In genomic region chr9:739362-739761, GRCh38 we compare ENCODE assay signal across 19 cellular contexts.
A peak's percentile ranks its signal among the peaks of the same experiment; 100 is the strongest.
DNase-seq lines count a peak whose midpoint lies in the region; ATAC-seq and TF ChIP-seq lines count a peak whose summit lies in the region.
"Had no signal": no experiment of that assay in that cellular context is flagged by ENCODE, and none has a peak within 500 bp of the region (broad histone marks: within the 10 kb centered on the region; RNA-seq: fewer than 3 reads in every experiment).

No MANE protein-coding gene starts in this region.

- no peak for DNase-seq in left ventricle myocardium superior
- DNase-seq in cardiac septum (ENCODE audit: low spot score): no peak
- no peak for DNase-seq in right atrium auricular region (ENCODE audit: low spot score)
- no peak for DNase-seq in gastrocnemius medialis
- no peak for DNase-seq in brain microvascular endothelial cell
- DNase-seq in activated effector memory CD4-positive, alpha-beta T cell treated with anti-CD3 and anti-CD28 coated beads, Interleukin-2, amount 50 U/mL, for 16 hours: no peak
- DNase-seq in iPS-NIHi11 (ENCODE audit: low spot score): no peak
- DNase-seq: activated CD4-positive, alpha-beta T cell treated with anti-CD3 and anti-CD28 coated beads, Interleukin-2, amount 50 U/mL, for 4 hours; activated naive CD4-positive, alpha-beta T cell treated with anti-CD3 and anti-CD28 coated beads for 36 hours; GDM1; NCI-H2029 treated with DMSO at 0.1 percent for 48 hours; NCI-H510A; stimulated activated CD4-positive, alpha-beta T cell treated with anti-CD3 and anti-CD28 coated beads, Interleukin-2, amount 100 ng/mL, for 48 hours had no signal

- no peak for TF ChIP-seq POLR2A in gastrocnemius medialis (IDR thresholded peaks at IDR 0.05)

- peak overlapping the region; percentile 80 to 95 for H3K27ac ChIP-seq in right atrium auricular region
- peak overlapping the region; percentile 85 to 91 (median 86) for H3K27ac ChIP-seq in gastrocnemius medialis
- no peak overlapping the region for H3K27ac ChIP-seq in brain microvascular endothelial cell
- H3K27ac ChIP-seq: C4-2B, KMS-11, VCaP had no signal

- intact Hi-C loops in left ventricle myocardium superior (cut with micrococcal nuclease) (no loop called here), cardiac septum (cut with DNase I) (loop anchor here (5.0 kb wide), 1 partner anchor 42 kb away; no protein-coding TSS in a partner anchor), gastrocnemius medialis (cut with DNase I; ENCODE audit: low total_unique reads) (no loop called here)

- H3K36me3 ChIP-seq in right atrium auricular region: peaks cover 85% of the 10 kb centered on the region
- peaks cover 0 to 33% of the 10 kb centered on the region in 2 donors for H3K36me3 ChIP-seq in gastrocnemius medialis
- H3K36me3 ChIP-seq in brain microvascular endothelial cell (replicated peaks): peaks cover 22% of the 10 kb centered on the region

- in situ Hi-C loops in gastrocnemius medialis (cut with MboI; ENCODE audit: low sequenced_read_pairs in 4 of 4) (no loop called here), brain microvascular endothelial cell (cut with HindIII; ENCODE audit: low pct_ligation_motif_present, low sequenced_read_pairs) (no loop called here)

- H3K9me3 ChIP-seq in right atrium auricular region: no peaks in the 10 kb centered on the region
- no peaks in the 10 kb centered on the region for H3K9me3 ChIP-seq in gastrocnemius medialis

- H3K4me1 ChIP-seq in right atrium auricular region (peaks cover 0 to 77% of the 10 kb centered on the region in 2 donors), gastrocnemius medialis (peaks cover 47 to 53% of the 10 kb centered on the region in 2 donors)

- H3K27me3 ChIP-seq in right atrium auricular region (no peaks in the 10 kb centered on the region), gastrocnemius medialis (no peaks in the 10 kb centered on the region), brain microvascular endothelial cell (replicated peaks) (no peaks in the 10 kb centered on the region)

- ATAC-seq in left ventricle myocardium superior (peak; percentile 4), gastrocnemius medialis (no peak), GM21526 (IDR thresholded peaks at IDR 0.05; ENCODE audit: low FRiP score, unreplicated experiment) (no peak)
- ATAC-seq: GM12878, sciatic nerve had no signal

- TF ChIP-seq CTCF in right atrium auricular region (IDR thresholded peaks at IDR 0.05) (no peak), gastrocnemius medialis (IDR thresholded peaks at IDR 0.05 in 4 of 5, conservative IDR thresholded peaks at IDR 0.05 in 1 of 5) (no peak), brain microvascular endothelial cell (IDR thresholded peaks at IDR 0.05; ENCODE audit: low read depth, low read length, missing control alignments) (no peak)

- no peak overlapping the region for H3K4me3 ChIP-seq in right atrium auricular region
- H3K4me3 ChIP-seq in gastrocnemius medialis: no peak overlapping the region
- no peak overlapping the region for H3K4me3 ChIP-seq in brain microvascular endothelial cell (ENCODE audit: low read depth, low read length)
- H3K4me3 ChIP-seq: GM12878 had no signal
